In the genomic region with DNA sequence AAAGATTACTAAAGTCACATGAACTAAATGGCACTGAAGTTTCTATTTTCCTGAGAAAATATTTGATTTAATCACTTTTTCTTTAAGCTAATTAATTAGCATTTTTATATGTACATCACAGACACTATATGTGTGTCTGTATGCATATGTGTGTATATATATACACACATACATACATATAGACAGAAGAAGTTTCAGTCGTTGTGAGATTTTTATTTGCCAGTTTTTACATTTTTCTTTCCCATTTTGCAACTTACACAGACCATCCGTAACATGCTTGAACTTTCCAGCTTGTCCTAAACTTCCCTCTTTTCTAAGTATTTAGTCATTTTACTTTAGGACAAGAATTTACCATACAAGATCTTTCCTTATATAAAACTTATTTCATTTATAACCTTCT, we compare ENCODE assay signal across 36 cellular contexts.
"Had no signal": no experiment of that assay in that cellular context is flagged by ENCODE, and none has a peak within 500 bp of the region (broad histone marks: within the 10 kb centered on the region; RNA-seq: fewer than 3 reads in every experiment).

No MANE protein-coding gene starts in this region.

- H3K4me3 ChIP-seq: body of pancreas, breast epithelium had no signal

- H3K4me1 ChIP-seq: body of pancreas, breast epithelium had no signal

- H3K9me3 Mint-ChIP-seq: activated CD4-positive, alpha-beta memory T cell treated with anti-CD3 and anti-CD28 coated beads, Interleukin-2, amount 10 ng/mL, durations not matched to agents 7 days and 5 days; activated CD4-positive, alpha-beta T cell treated with anti-CD3 and anti-CD28 coated beads, Interleukin-2, amount 10 ng/mL, durations not matched to agents 7 days and 5 days; activated naive CD4-positive, alpha-beta T cell treated with anti-CD3 and anti-CD28 coated beads, Interleukin-2, amount 10 ng/mL, durations not matched to agents 7 days and 5 days; activated naive CD8-positive, alpha-beta T cell treated with anti-CD3 and anti-CD28 coated beads, Interleukin-2, amount 10 ng/mL, durations not matched to agents 7 days and 5 days; activated T-cell treated with anti-CD3 and anti-CD28 coated beads, Interleukin-2, amount 50 U/mL, for 24 hours had no signal

- H3K27me3 Mint-ChIP-seq: activated CD4-positive, alpha-beta memory T cell treated with anti-CD3 and anti-CD28 coated beads, Interleukin-2, amount 10 ng/mL, durations not matched to agents 7 days and 5 days; activated CD4-positive, alpha-beta T cell treated with anti-CD3 and anti-CD28 coated beads for 36 hours; activated CD4-positive, alpha-beta T cell treated with anti-CD3 and anti-CD28 coated beads, Interleukin-2, amount 10 ng/mL, durations not matched to agents 7 days and 5 days; activated CD8-positive, alpha-beta memory T cell treated with anti-CD3 and anti-CD28 coated beads, Interleukin-2, amount 10 ng/mL, durations not matched to agents 7 days and 5 days; activated naive CD4-positive, alpha-beta T cell treated with anti-CD3 and anti-CD28 coated beads, Interleukin-2, amount 10 ng/mL, durations not matched to agents 7 days and 5 days; activated naive CD8-positive, alpha-beta T cell treated with anti-CD3 and anti-CD28 coated beads, Interleukin-2, amount 10 ng/mL, durations not matched to agents 7 days and 5 days; activated naive CD8-positive, alpha-beta T cell treated with anti-CD3 and anti-CD28 coated beads, Interleukin-2, amount 50 U/mL, for 24 hours; activated T-cell treated with anti-CD3 and anti-CD28 coated beads, Interleukin-2, amount 50 U/mL, for 24 hours had no signal

- H3K4me1 Mint-ChIP-seq: activated CD4-positive, alpha-beta memory T cell treated with anti-CD3 and anti-CD28 coated beads, Interleukin-2, amount 10 ng/mL, durations not matched to agents 7 days and 5 days; activated CD4-positive, alpha-beta T cell treated with anti-CD3 and anti-CD28 coated beads for 36 hours; activated CD4-positive, alpha-beta T cell treated with anti-CD3 and anti-CD28 coated beads, Interleukin-2, amount 10 ng/mL, durations not matched to agents 7 days and 5 days; activated CD8-positive, alpha-beta memory T cell treated with anti-CD3 and anti-CD28 coated beads, Interleukin-2, amount 10 ng/mL, durations not matched to agents 7 days and 5 days; activated naive CD4-positive, alpha-beta T cell treated with anti-CD3 and anti-CD28 coated beads, Interleukin-2, amount 10 ng/mL, durations not matched to agents 7 days and 5 days; activated naive CD4-positive, alpha-beta T cell treated with anti-CD3 and anti-CD28 coated beads, Interleukin-2, amount 50 U/mL, for 24 hours; activated naive CD8-positive, alpha-beta T cell treated with anti-CD3 and anti-CD28 coated beads, Interleukin-2, amount 10 ng/mL, durations not matched to agents 7 days and 5 days; activated naive CD8-positive, alpha-beta T cell treated with anti-CD3 and anti-CD28 coated beads, Interleukin-2, amount 50 U/mL, for 24 hours; WTC11 had no signal

- DNase-seq: activated CD4-positive, alpha-beta memory T cell treated with anti-CD3 and anti-CD28 coated beads, Interleukin-2, amount 10 ng/mL, durations not matched to agents 7 days and 5 days; activated CD4-positive, alpha-beta T cell treated with anti-CD3 and anti-CD28 coated beads for 1 hour; activated CD4-positive, alpha-beta T cell treated with anti-CD3 and anti-CD28 coated beads for 36 hours; activated CD4-positive, alpha-beta T cell treated with anti-CD3 and anti-CD28 coated beads for 48 hours; activated CD4-positive, alpha-beta T cell treated with anti-CD3 and anti-CD28 coated beads, Interleukin-2, amount 10 ng/mL, durations not matched to agents 7 days and 5 days; activated CD4-positive, alpha-beta T cell treated with anti-CD3 and anti-CD28 coated beads, Interleukin-2, amount 50 U/mL, for 48 hours; activated CD4-positive, CD25-positive, alpha-beta regulatory T cell; activated CD8-positive, alpha-beta memory T cell treated with anti-CD3 and anti-CD28 coated beads for 24 hours; activated CD8-positive, alpha-beta memory T cell treated with anti-CD3 and anti-CD28 coated beads, Interleukin-2, amount 10 ng/mL, durations not matched to agents 7 days and 5 days; activated CD8-positive, alpha-beta memory T cell treated with anti-CD3 and anti-CD28 coated beads, Interleukin-2, amount 50 U/mL, for 48 hours; activated CD8-positive, alpha-beta T cell treated with anti-CD3 and anti-CD28 coated beads, Interleukin-2, amount 10 ng/mL, durations not matched to agents 7 days and 5 days; activated effector memory CD4-positive, alpha-beta T cell treated with Interleukin-2 at 50 U/mL for 16 hours; activated gamma-delta T cell; activated naive CD4-positive, alpha-beta T cell treated with anti-CD3 and anti-CD28 coated beads, Interleukin-2, amount 10 ng/mL, durations not matched to agents 7 days and 5 days; activated naive CD4-positive, alpha-beta T cell treated with Interleukin-2 at 50 U/mL for 16 hours; activated naive CD8-positive, alpha-beta T cell treated with anti-CD3 and anti-CD28 coated beads, Interleukin-2, amount 10 ng/mL, durations not matched to agents 7 days and 5 days; activated naive CD8-positive, alpha-beta T cell treated with anti-CD3 and anti-CD28 coated beads, Interleukin-2, amount 50 U/mL, for 24 hours; activated T-cell treated with anti-CD3 and anti-CD28 coated beads, Interleukin-2, amount 50 U/mL, for 24 hours; activated T-cell treated with anti-CD3 and anti-CD28 coated beads, Interleukin-2, amount 50 U/mL, for 48 hours; amygdala; anterior cingulate cortex; body of pancreas; brain microvascular endothelial cell; central memory CD4-positive, alpha-beta T cell; T-helper 1 cell; T-helper 2 cell; T-helper 9 cell; WERI-Rb-1 had no signal

- H3K27ac ChIP-seq: body of pancreas, brain microvascular endothelial cell, breast epithelium, WERI-Rb-1 had no signal

- H3K36me3 ChIP-seq: brain microvascular endothelial cell, breast epithelium, WERI-Rb-1 had no signal

- H3K27ac Mint-ChIP-seq: activated CD4-positive, alpha-beta memory T cell treated with anti-CD3 and anti-CD28 coated beads, Interleukin-2, amount 10 ng/mL, durations not matched to agents 7 days and 5 days; activated CD4-positive, alpha-beta T cell treated with anti-CD3 and anti-CD28 coated beads for 36 hours; activated CD4-positive, alpha-beta T cell treated with anti-CD3 and anti-CD28 coated beads, Interleukin-2, amount 10 ng/mL, durations not matched to agents 7 days and 5 days; activated CD8-positive, alpha-beta memory T cell treated with anti-CD3 and anti-CD28 coated beads, Interleukin-2, amount 10 ng/mL, durations not matched to agents 7 days and 5 days; activated CD8-positive, alpha-beta T cell treated with anti-CD3 and anti-CD28 coated beads, Interleukin-2, amount 10 ng/mL, durations not matched to agents 7 days and 5 days; activated naive CD4-positive, alpha-beta T cell treated with anti-CD3 and anti-CD28 coated beads, Interleukin-2, amount 10 ng/mL, durations not matched to agents 7 days and 5 days; activated naive CD4-positive, alpha-beta T cell treated with anti-CD3 and anti-CD28 coated beads, Interleukin-2, amount 50 U/mL, for 24 hours; activated naive CD8-positive, alpha-beta T cell; activated naive CD8-positive, alpha-beta T cell treated with anti-CD3 and anti-CD28 coated beads, Interleukin-2, amount 10 ng/mL, durations not matched to agents 7 days and 5 days; activated naive CD8-positive, alpha-beta T cell treated with anti-CD3 and anti-CD28 coated beads, Interleukin-2, amount 50 U/mL, for 24 hours; activated T-cell treated with anti-CD3 and anti-CD28 coated beads, Interleukin-2, amount 50 U/mL, for 24 hours; activated T-helper 2 cell treated with anti-CD3 and anti-CD28 coated beads, Interferon-gamma antibody, Interleukin-2, Interleukin-4, amounts not matched to agents 10 μg/mL and 5 μg/mL and 100 μg/mL, durations not matched to agents 14 hours and 24 hours and 36 hours; T-helper 1 cell treated with Interleukin-12 subunit alpha and Interleukin-12 subunit beta and Interleukin-4 antibody, amounts not matched to agents 30 μg/mL and 1 μg/mL, for 36 hours; T-helper 2 cell treated with Interferon-gamma antibody and Interleukin-4, amounts not matched to agents 5 μg/mL and 100 μg/mL, for 36 hours; WTC11 had no signal

- H3K9me3 ChIP-seq: body of pancreas had no signal

- H3K4me3 Mint-ChIP-seq: activated CD4-positive, alpha-beta memory T cell treated with anti-CD3 and anti-CD28 coated beads, Interleukin-2, amount 10 ng/mL, durations not matched to agents 7 days and 5 days; activated CD4-positive, alpha-beta T cell treated with anti-CD3 and anti-CD28 coated beads for 36 hours; activated CD4-positive, alpha-beta T cell treated with anti-CD3 and anti-CD28 coated beads, Interleukin-2, amount 10 ng/mL, durations not matched to agents 7 days and 5 days; activated CD8-positive, alpha-beta memory T cell treated with anti-CD3 and anti-CD28 coated beads, Interleukin-2, amount 10 ng/mL, durations not matched to agents 7 days and 5 days; activated CD8-positive, alpha-beta T cell treated with anti-CD3 and anti-CD28 coated beads, Interleukin-2, amount 10 ng/mL, durations not matched to agents 7 days and 5 days; activated naive CD4-positive, alpha-beta T cell treated with anti-CD3 and anti-CD28 coated beads, Interleukin-2, amount 10 ng/mL, durations not matched to agents 7 days and 5 days; activated naive CD4-positive, alpha-beta T cell treated with anti-CD3 and anti-CD28 coated beads, Interleukin-2, amount 50 U/mL, for 24 hours; activated naive CD8-positive, alpha-beta T cell; activated naive CD8-positive, alpha-beta T cell treated with anti-CD3 and anti-CD28 coated beads, Interleukin-2, amount 10 ng/mL, durations not matched to agents 7 days and 5 days; activated naive CD8-positive, alpha-beta T cell treated with anti-CD3 and anti-CD28 coated beads, Interleukin-2, amount 50 U/mL, for 24 hours; activated T-cell treated with anti-CD3 and anti-CD28 coated beads, Interleukin-2, amount 50 U/mL, for 24 hours; T-helper 1 cell treated with Interleukin-12 subunit alpha and Interleukin-12 subunit beta and Interleukin-4 antibody, amounts not matched to agents 30 μg/mL and 1 μg/mL, for 36 hours; T-helper 2 cell treated with Interferon-gamma antibody and Interleukin-4, amounts not matched to agents 5 μg/mL and 100 μg/mL, for 36 hours; WTC11 had no signal

- H3K27me3 ChIP-seq: body of pancreas, brain microvascular endothelial cell, breast epithelium had no signal

- H3K36me3 Mint-ChIP-seq: activated CD8-positive, alpha-beta memory T cell treated with anti-CD3 and anti-CD28 coated beads, Interleukin-2, amount 10 ng/mL, durations not matched to agents 7 days and 5 days; activated naive CD4-positive, alpha-beta T cell treated with anti-CD3 and anti-CD28 coated beads, Interleukin-2, amount 10 ng/mL, durations not matched to agents 7 days and 5 days; activated naive CD4-positive, alpha-beta T cell treated with anti-CD3 and anti-CD28 coated beads, Interleukin-2, amount 50 U/mL, for 24 hours; activated naive CD8-positive, alpha-beta T cell; activated naive CD8-positive, alpha-beta T cell treated with anti-CD3 and anti-CD28 coated beads, Interleukin-2, amount 10 ng/mL, durations not matched to agents 7 days and 5 days had no signal

- ATAC-seq: activated CD4-positive, alpha-beta T cell treated with anti-CD3 and anti-CD28 coated beads for 36 hours; activated CD4-positive, CD25-positive, alpha-beta regulatory T cell treated with anti-CD3 and anti-CD28 coated beads, Interleukin-2, amount 50 U/mL, for 24 hours; activated CD8-positive, alpha-beta memory T cell treated with anti-CD3 and anti-CD28 coated beads, Interleukin-2, amount 10 ng/mL, durations not matched to agents 7 days and 5 days; activated CD8-positive, alpha-beta T cell treated with anti-CD3 and anti-CD28 coated beads, Interleukin-2, amount 10 ng/mL, durations not matched to agents 7 days and 5 days; activated naive CD8-positive, alpha-beta T cell treated with anti-CD3 and anti-CD28 coated beads, Interleukin-2, amount 50 U/mL, for 24 hours; body of pancreas; WTC11 had no signal
